ENCODE assay signal across 26 cellular contexts in the genomic region with DNA sequence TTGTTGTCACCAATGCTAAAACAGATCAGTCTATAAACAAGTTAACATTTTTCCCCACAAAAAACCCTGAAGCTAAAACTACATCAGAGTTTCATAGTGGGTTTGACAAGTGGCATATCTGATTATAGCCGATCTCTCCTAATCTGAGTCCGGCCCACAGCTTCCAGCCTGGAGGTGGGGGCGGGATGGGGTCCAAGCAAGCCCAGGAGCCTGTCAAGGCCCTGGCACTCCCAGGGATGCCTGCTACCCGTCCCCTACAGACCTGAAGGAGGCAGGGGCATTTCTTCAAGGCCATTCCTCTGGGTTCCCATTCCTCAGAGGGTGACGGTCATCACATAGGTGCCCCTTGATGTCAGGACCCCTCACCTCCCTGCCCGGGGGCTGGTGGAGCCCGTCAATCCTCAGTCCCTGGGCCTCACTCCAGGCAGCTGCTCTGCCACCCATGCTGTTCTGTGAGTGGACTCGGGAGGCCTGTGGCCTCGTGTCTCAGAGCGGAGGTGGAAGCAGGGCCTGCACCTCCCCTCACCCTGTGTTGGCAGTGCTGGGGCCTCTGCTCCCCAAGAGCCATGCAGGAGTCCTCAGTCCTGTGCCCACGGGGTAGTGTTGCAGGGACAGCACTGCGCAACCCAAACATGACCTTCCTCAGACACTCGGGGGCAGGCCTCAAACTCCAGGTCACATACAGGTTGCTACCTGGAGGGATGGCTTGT.
"Had no signal": no experiment of that assay in that cellular context is flagged by ENCODE, and none has a peak within 500 bp of the region (broad histone marks: within the 10 kb centered on the region; RNA-seq: fewer than 3 reads in every experiment).

No MANE protein-coding gene starts in this region.

- H3K27me3 Mint-ChIP-seq: activated B cell treated with CpG ODN at 0.5 μM for 24 hours; activated CD4-positive, alpha-beta memory T cell treated with anti-CD3 and anti-CD28 coated beads for 36 hours; activated CD4-positive, alpha-beta T cell treated with anti-CD3 and anti-CD28 coated beads, Interleukin-2, amount 10 ng/mL, durations not matched to agents 7 days and 5 days had no signal

- H3K36me3 Mint-ChIP-seq: activated CD4-positive, alpha-beta memory T cell treated with anti-CD3 and anti-CD28 coated beads for 36 hours had no signal

- H3K27ac ChIP-seq: Peyer's patch, RWPE1 had no signal

- H3K9me3 ChIP-seq: Peyer's patch had no signal

- H3K9me3 Mint-ChIP-seq: activated CD4-positive, alpha-beta memory T cell treated with anti-CD3 and anti-CD28 coated beads for 36 hours; activated naive CD4-positive, alpha-beta T cell treated with anti-CD3 and anti-CD28 coated beads for 36 hours had no signal

- H3K27ac Mint-ChIP-seq: activated B cell treated with CpG ODN at 0.5 μM for 24 hours; activated CD4-positive, alpha-beta memory T cell treated with anti-CD3 and anti-CD28 coated beads for 36 hours; activated CD4-positive, alpha-beta T cell treated with anti-CD3 and anti-CD28 coated beads, Interleukin-2, amount 10 ng/mL, durations not matched to agents 7 days and 5 days; activated naive CD4-positive, alpha-beta T cell treated with anti-CD3 and anti-CD28 coated beads for 36 hours; activated naive CD8-positive, alpha-beta T cell treated with anti-CD3 and anti-CD28 coated beads for 36 hours; T-helper 17 cell had no signal

- ATAC-seq: activated T-cell treated with anti-CD3 and anti-CD28 coated beads, Interleukin-2, amount 50 U/mL, for 4 hours; T-helper 17 cell had no signal

- H3K4me1 ChIP-seq: Peyer's patch had no signal

- H3K4me3 Mint-ChIP-seq: activated B cell treated with CpG ODN at 0.5 μM for 24 hours; activated CD4-positive, alpha-beta memory T cell treated with anti-CD3 and anti-CD28 coated beads for 36 hours; activated CD4-positive, alpha-beta T cell treated with anti-CD3 and anti-CD28 coated beads, Interleukin-2, amount 10 ng/mL, durations not matched to agents 7 days and 5 days; activated naive CD4-positive, alpha-beta T cell treated with anti-CD3 and anti-CD28 coated beads for 36 hours; activated naive CD8-positive, alpha-beta T cell treated with anti-CD3 and anti-CD28 coated beads for 36 hours; activated T-cell treated with anti-CD3 and anti-CD28 coated beads, Interleukin-2, amount 50 U/mL, for 4 hours; T-helper 17 cell had no signal

- H3K36me3 ChIP-seq: Peyer's patch had no signal

- H3K4me3 ChIP-seq: Peyer's patch had no signal

- H3K27me3 ChIP-seq: Peyer's patch had no signal

- DNase-seq: activated B cell treated with CpG ODN at 0.5 μM for 24 hours; activated CD4-positive, alpha-beta memory T cell treated with anti-CD3 and anti-CD28 coated beads for 36 hours; activated CD4-positive, alpha-beta T cell treated with anti-CD3 and anti-CD28 coated beads, Interleukin-2, amount 10 ng/mL, durations not matched to agents 7 days and 5 days; activated CD8-positive, alpha-beta memory T cell treated with anti-CD3 and anti-CD28 coated beads for 24 hours; activated effector memory CD4-positive, alpha-beta T cell treated with anti-CD3 and anti-CD28 coated beads, Interleukin-2, amount 50 U/mL, for 16 hours; activated naive CD4-positive, alpha-beta T cell treated with anti-CD3 and anti-CD28 coated beads for 36 hours; activated naive CD8-positive, alpha-beta T cell treated with anti-CD3 and anti-CD28 coated beads for 36 hours; activated T-cell treated with anti-CD3 and anti-CD28 coated beads, Interleukin-2, amount 50 U/mL, for 4 hours; central memory CD4-positive, alpha-beta T cell; IMR-90; KBM-7; NCI-H1048; NCI-H146; NCI-H1930; NCI-H2171 treated with DMSO at 0.1 percent for 48 hours; NCI-H345; NCI-H510A; NCI-H526 treated with DMSO at 0.1 percent for 48 hours; NCI-H82; NK-92 treated with Interleukin-12 subunit alpha and Interleukin-12 subunit beta, amount 100 ng/mL, for 24 hours; OCI-M1; Peyer's patch; SHP77 treated with DMSO at 0.1 percent for 48 hours; T-helper 17 cell; T-helper 9 cell had no signal

- H3K4me1 Mint-ChIP-seq: activated B cell treated with CpG ODN at 0.5 μM for 24 hours; activated CD4-positive, alpha-beta T cell treated with anti-CD3 and anti-CD28 coated beads, Interleukin-2, amount 10 ng/mL, durations not matched to agents 7 days and 5 days; activated naive CD8-positive, alpha-beta T cell treated with anti-CD3 and anti-CD28 coated beads for 36 hours; T-helper 17 cell had no signal
